Comparison of ENCODE assay signal across 8 cellular contexts in genomic region chr16:84088695-84089395, GRCh38. TPM values are rescaled to one million over a fixed set of nuclear protein-coding genes. Genes with fewer than 3 reads are reported as not detected.
DNase-seq lines count a peak whose midpoint lies in the region; ATAC-seq and TF ChIP-seq lines count a peak whose summit lies in the region.

No MANE protein-coding gene starts in this region.

- H3K4me1 ChIP-seq in breast epithelium (no peaks in the 10 kb centered on the region), upper lobe of right lung (peaks cover 11% of the 10 kb centered on the region)

- peak overlapping the region in 1 of 2 donors; percentile 21 for H3K27ac ChIP-seq in breast epithelium
- no peak overlapping the region for H3K27ac ChIP-seq in VCaP
- peak overlapping the region in 41 of 59 donors; percentile 0 to 76 (median 33) for H3K27ac ChIP-seq in dorsolateral prefrontal cortex
- H3K27ac ChIP-seq in upper lobe of right lung: no peak overlapping the region

- H3K36me3 ChIP-seq in breast epithelium: peaks cover 10% of the 10 kb centered on the region
- peaks cover 88% of the 10 kb centered on the region for H3K36me3 ChIP-seq in upper lobe of right lung

- no peak overlapping the region for H3K4me3 Mint-ChIP-seq in MCF 10A (ENCODE audit: unreplicated experiment)

- no peak for TF ChIP-seq POLR2A in breast epithelium (IDR thresholded peaks at IDR 0.05)

- DNase-seq in breast epithelium (ENCODE audit: low spot score in 2 of 2) (peak; percentile 36 to 61), MCF 10A (ENCODE audit: unreplicated experiment) (no peak), dorsolateral prefrontal cortex (peak in 3 of 10 donors; percentile 24 to 58 (median 37)), ACHN (no peak), upper lobe of right lung (no peak)
- DNase-seq in stimulated activated CD8-positive, alpha-beta memory T cell treated with anti-CD3 and anti-CD28 coated beads, Interleukin-12 subunit alpha, Interleukin-12 subunit beta, amount 100 ng/mL, for 1 hour (ENCODE audit: low read depth): peak; percentile 18

- H3K27me3 Mint-ChIP-seq in MCF 10A (ENCODE audit: insufficient read depth, unreplicated experiment): no peaks in the 10 kb centered on the region

- POLR2A ChIA-PET in MCF 10A (lab: Yijun Ruan, JAX): no interaction called here

- H3K4me3 ChIP-seq in breast epithelium (no peak overlapping the region), dorsolateral prefrontal cortex (no peak overlapping the region), upper lobe of right lung (no peak overlapping the region)

- intact Hi-C loops in breast epithelium (cut with DNase I; ENCODE audit: low total_unique reads): loop anchor here (10.0 kb wide), 1 partner anchor 96 kb away; the partner anchor contains the start of gene TAF1C
- intact Hi-C loops in MCF 10A (cut with micrococcal nuclease): no loop called here
- intact Hi-C loops in dorsolateral prefrontal cortex (cut with DNase I): loop anchor here (10.0 kb wide), 2 partner anchors 96 to 396 kb away; partner anchors contain the start of gene TAF1C (in 1 of the 2)
- intact Hi-C loops in upper lobe of right lung (cut with DNase I): loop anchor here (10.0 kb wide), 1 partner anchor 96 kb away; the partner anchor contains the start of gene TAF1C

- TF ChIP-seq CTCF in breast epithelium (IDR thresholded peaks at IDR 0.05) (peak in 1 of 3 donors; percentile 21), MCF 10A (IDR thresholded peaks at IDR 0.05; ENCODE audit: unreplicated experiment) (no peak), VCaP (conservative IDR thresholded peaks at IDR 0.05) (peak; percentile 25; the same call in 1 of the 2 replicates), dorsolateral prefrontal cortex (IDR thresholded peaks at IDR 0.05 in 54 of 56, conservative IDR thresholded peaks at IDR 0.05 in 2 of 56; ENCODE audit: low read depth in 1 of 56, partially characterized antibody in 56 of 56) (peak in 1 of 56 donors; percentile 9), upper lobe of right lung (IDR thresholded peaks at IDR 0.05) (no peak)

- peaks cover 83% of the 10 kb centered on the region for H3K36me3 Mint-ChIP-seq in MCF 10A (ENCODE audit: insufficient read depth, unreplicated experiment)

- CTCF ChIA-PET in MCF 10A (lab: Yijun Ruan, JAX): interaction anchor here (0.7 to 1.2 kb wide), 6 partner anchors 12 to 162 kb away, joined by 3 to 7 read pairs (median 4); no protein-coding TSS in a partner anchor

- no peaks in the 10 kb centered on the region for H3K4me1 Mint-ChIP-seq in MCF 10A (ENCODE audit: insufficient read depth, unreplicated experiment)

- H3K9me3 ChIP-seq in breast epithelium (no peaks in the 10 kb centered on the region), upper lobe of right lung (no peaks in the 10 kb centered on the region)

- H3K9me3 Mint-ChIP-seq in MCF 10A (ENCODE audit: unreplicated experiment): no peaks in the 10 kb centered on the region

- BruUV-seq in MCF 10A (replicated peaks; lab: Mats Ljungman, UMichigan): no TSS peak

- H3K27me3 ChIP-seq in breast epithelium: no peaks in the 10 kb centered on the region
- no peaks in the 10 kb centered on the region for H3K27me3 ChIP-seq in dorsolateral prefrontal cortex
- no peaks in the 10 kb centered on the region for H3K27me3 ChIP-seq in upper lobe of right lung

- no peak overlapping the region for H3K27ac Mint-ChIP-seq in MCF 10A (ENCODE audit: low read depth, unreplicated experiment)

- in situ Hi-C loops in ACHN (cut with HindIII; ENCODE audit: low pct_ligation_motif_present, low pct_unique_long_range_greater_than_20kb, low sequenced_read_pairs): no loop called here

- ATAC-seq in HG03135 (IDR thresholded peaks at IDR 0.05; ENCODE audit: unreplicated experiment): peak; percentile 90
- no peak for ATAC-seq in upper lobe of right lung

RNA-seq across cellular contexts. Expression of gene MBTPS1, which starts 27.9 kb away (rescaled TPM):
- total RNA-seq in breast epithelium: 100 to 1,000 TPM in 2 of 3 donors, 10 to 100 TPM in 1; 95.4 to 142 (median 121) TPM
- 63.6 and 75.1 TPM in 2 replicates for total RNA-seq in MCF 10A (2022)
- total RNA-seq in dorsolateral prefrontal cortex: 100 to 1,000 TPM in 44 of 120 experiments, 10 to 100 TPM in 76; 70.0 to 125 (median 95.6) TPM
- total RNA-seq in upper lobe of right lung: 97.5 TPM

RNA-seq across cellular contexts. Expression of gene SLC38A8, which starts 46.2 kb away (rescaled TPM):
- total RNA-seq in breast epithelium (not detected), MCF 10A (2022) (not detected in 2 replicates), dorsolateral prefrontal cortex (10 to 100 TPM in 1 of 120 experiments, 1 to 10 TPM in 112, under 1 TPM in 3, not detected in 4; 0.41 to 11.8 (median 3.7) TPM), upper lobe of right lung (not detected)

RNA-seq across cellular contexts. Expression of gene HSDL1, which starts 56.1 kb away (rescaled TPM):
- total RNA-seq in breast epithelium (10 to 100 TPM; 17.0 to 25.8 (median 21.0) TPM), MCF 10A (2022) (13.3 and 20.9 TPM in 2 replicates), dorsolateral prefrontal cortex (10 to 100 TPM; 21.5 to 75.4 (median 50.4) TPM), upper lobe of right lung (31.0 TPM)

RNA-seq across cellular contexts. Expression of gene DNAAF1, which starts 56.3 kb away (rescaled TPM):
- 1 to 10 TPM in 2 of 3 donors, not detected in 1; 1.2 to 9.5 TPM for total RNA-seq in breast epithelium
- total RNA-seq in MCF 10A (2022): not detected in 2 replicates
- total RNA-seq in dorsolateral prefrontal cortex: 10 to 100 TPM in 40 of 120 experiments, 1 to 10 TPM in 80; 3.6 to 19.7 (median 8.5) TPM
- 0.49 TPM for total RNA-seq in upper lobe of right lung

Comparison
In these comparisons a context has a peak if more than half of its experiments do, and no peak if none do; other contexts are left out.
1. DNase-seq: peak in breast epithelium (2 of 2) and stimulated activated CD8-positive, alpha-beta memory T cell treated with anti-CD3 and anti-CD28 coated beads, Interleukin-12 subunit alpha, Interleukin-12 subunit beta, amount 100 ng/mL, for 1 hour (single experiment); none in MCF 10A (single experiment), ACHN (single experiment) and upper lobe of right lung (single experiment).
2. H3K27ac ChIP-seq: peak in dorsolateral prefrontal cortex (41 of 59); none in VCaP (single experiment) and upper lobe of right lung (single experiment).